ENCODE assay signal across 2 cellular contexts in genomic region chr21:39633043-39633442, GRCh38.
TF ChIP-seq lines count a peak whose summit lies in the region.

No MANE protein-coding gene starts in this region.

TF ChIP-seq in GM23338, 12 proteins besides CTCF, POLR2A, EP300 and RAD21:
- TF ChIP-seq JUNB (IDR thresholded peaks at IDR 0.05; ENCODE audit: unreplicated experiment) = no peak
- no peak for TF ChIP-seq STAT1 (IDR thresholded peaks at IDR 0.05; ENCODE audit: unreplicated experiment)
- TF ChIP-seq NANOG (IDR thresholded peaks at IDR 0.05; ENCODE audit: borderline replicate concordance) = no peak

TF ChIP-seq in SK-N-SH, 30 proteins besides CTCF, POLR2A, EP300 and RAD21:
- TF ChIP-seq JUND (IDR thresholded peaks at IDR 0.05) = peak; percentile 44; the same call in 1 of the 2 replicates
- no peak for TF ChIP-seq GATA2 (CRISPR knock-in tag; IDR thresholded peaks at IDR 0.05)
- TF ChIP-seq FOSL2 (IDR thresholded peaks at IDR 0.05; ENCODE audit: borderline replicate concordance, low read depth) = peak; percentile 60; the same call in 1 of the 2 replicates
- no peak for TF ChIP-seq FOXM1 (IDR thresholded peaks at IDR 0.05; ENCODE audit: low read depth)
- TF ChIP-seq PBX3 (IDR thresholded peaks at IDR 0.05) = peak; percentile 15; the same call in 1 of the 2 replicates
- TF ChIP-seq YY1 (IDR thresholded peaks at IDR 0.05; ENCODE audit: low read depth) = no peak
- no peak for TF ChIP-seq MEF2A (IDR thresholded peaks at IDR 0.05; ENCODE audit: borderline replicate concordance, low read depth)
TF ChIP-seq in SK-N-SH: peak in this region for 3.
